In genomic region chr17:9020096-9020823, GRCh38 we compare ENCODE assay signal across 8 cellular contexts. TPM values are rescaled to one million over a fixed set of nuclear protein-coding genes. Genes with fewer than 3 reads are reported as not detected.
DNase-seq lines count a peak whose midpoint lies in the region; ATAC-seq and TF ChIP-seq lines count a peak whose summit lies in the region.

No MANE protein-coding gene starts in this region.

- H3K4me3 ChIP-seq in MM.1S (ENCODE audit: low read length) (peak overlapping the region; percentile 52; the same call in 1 of the 2 replicates), esophagus squamous epithelium (peak overlapping the region; percentile 70 to 89 (median 80)), psoas muscle (peak overlapping the region; percentile 77)

- ATAC-seq in psoas muscle, result no peak
- ATAC-seq in HG03439 (IDR thresholded peaks at IDR 0.05; ENCODE audit: unreplicated experiment), result no peak
- no peak for ATAC-seq in HG03571 (IDR thresholded peaks at IDR 0.05; ENCODE audit: unreplicated experiment)

- no peaks in the 10 kb centered on the region for H3K79me2 ChIP-seq in MM.1S (ENCODE audit: low read length)

- H3K4me2 ChIP-seq in MM.1S (ENCODE audit: low read depth, low read length), result peak overlapping the region; percentile 70

- intact Hi-C loops in esophagus squamous epithelium (cut with DNase I) (loop anchor here (10.0 kb wide), 1 partner anchor 225 kb away; no protein-coding TSS in a partner anchor), psoas muscle (cut with DNase I) (no loop called here)

- WGBS in esophagus squamous epithelium, 2 donors, result 48 to 52% methylated on average over 18 to 19 of the region's 20 CpGs
- WGBS in psoas muscle, 3 donors, result 54 to 59% (median 55%) methylated on average over 20 of the region's 20 CpGs

- no peaks in the 10 kb centered on the region for H3K4me1 ChIP-seq in MM.1S (ENCODE audit: low read length)
- peaks cover 15 to 48% (median 22%) of the 10 kb centered on the region in 3 donors for H3K4me1 ChIP-seq in esophagus squamous epithelium
- peaks cover 7% of the 10 kb centered on the region for H3K4me1 ChIP-seq in psoas muscle

- H3K36me3 ChIP-seq in MM.1S (replicated peaks; ENCODE audit: insufficient read depth, low read length), result no peaks in the 10 kb centered on the region
- no peaks in the 10 kb centered on the region for H3K36me3 ChIP-seq in esophagus squamous epithelium
- H3K36me3 ChIP-seq in psoas muscle (ENCODE audit: insufficient read depth in 1 of 2, low read depth in 1 of 2), result no peaks in the 10 kb centered on the region

- H3K27ac ChIP-seq in MM.1S (ENCODE audit: low read length) (no peak overlapping the region), esophagus squamous epithelium (peak overlapping the region; percentile 75 to 94 (median 91)), psoas muscle (peak overlapping the region; percentile 50)

- TF ChIP-seq CTCF in GM10266 (IDR thresholded peaks at IDR 0.05; ENCODE audit: control insufficient read depth, insufficient read depth, low read depth, missing control alignments) (no peak), MM.1S (IDR thresholded peaks at IDR 0.05; ENCODE audit: low read length) (no peak), esophagus squamous epithelium (IDR thresholded peaks at IDR 0.05) (no peak), psoas muscle (IDR thresholded peaks at IDR 0.05) (no peak)

- H3K9me2 ChIP-seq in MM.1S (replicated peaks; ENCODE audit: insufficient read depth, low read length), result no peaks in the 10 kb centered on the region

- H3K9me3 ChIP-seq in MM.1S (replicated peaks; ENCODE audit: insufficient read depth, low read length), result no peaks in the 10 kb centered on the region
- no peaks in the 10 kb centered on the region for H3K9me3 ChIP-seq in esophagus squamous epithelium
- H3K9me3 ChIP-seq in psoas muscle, result no peaks in the 10 kb centered on the region

- H4K20me1 ChIP-seq in MM.1S (ENCODE audit: insufficient read depth, low read length), result no peaks in the 10 kb centered on the region

- H3K27me3 ChIP-seq in MM.1S (replicated peaks; ENCODE audit: insufficient read depth, low read length) (peaks cover 61% of the 10 kb centered on the region), esophagus squamous epithelium (peaks cover 0 to 54% (median 0%) of the 10 kb centered on the region in 4 donors), psoas muscle (ENCODE audit: insufficient read depth in 3 of 3, low read length in 2 of 3) (peaks cover 0 to 45% (median 11%) of the 10 kb centered on the region in 3 donors)

- DNase-seq in GM10266 (ENCODE audit: extremely low spot score), result peak; percentile 52
- no peak for DNase-seq in MM.1S
- DNase-seq in esophagus squamous epithelium (lab: John Stamatoyannopoulos, UW), result no peak
- DNase-seq in psoas muscle, result no peak
- DNase-seq in foreskin melanocyte, result no peak
- DNase-seq in DMS79 (lab: John Stamatoyannopoulos, UW), result no peak

- no peak for TF ChIP-seq POLR2A in esophagus squamous epithelium (IDR thresholded peaks at IDR 0.05)

- no peaks in the 10 kb centered on the region for H3F3A ChIP-seq in MM.1S (ENCODE audit: insufficient read depth, low read length)

- H3K9ac ChIP-seq in MM.1S (ENCODE audit: low read length), result no peak overlapping the region

- H2AFZ ChIP-seq in MM.1S (ENCODE audit: low read length), result no peak overlapping the region

RNA-seq across cellular contexts. Expression of gene NTN1, which starts 1.1 kb away (rescaled TPM):
- total RNA-seq in esophagus squamous epithelium (10 to 100 TPM in 3 of 4 donors, 1 to 10 TPM in 1; 9.8 to 33.6 (median 17.6) TPM), psoas muscle (1 to 10 TPM in 3 of 4 donors, under 1 TPM in 1; 0.67 to 2.1 (median 1.2) TPM)
- under 1 TPM; 0.38 to 0.85 (median 0.60) TPM for polyA plus RNA-seq in psoas muscle

RNA-seq across cellular contexts. Expression of gene PIK3R5, which starts 54.8 kb away (rescaled TPM):
- total RNA-seq in esophagus squamous epithelium (1 to 10 TPM; 1.8 to 8.8 (median 3.1) TPM), psoas muscle (1 to 10 TPM; 1.1 to 2.9 (median 1.9) TPM)
- polyA plus RNA-seq in psoas muscle, result under 1 TPM; 0.20 to 0.51 (median 0.47) TPM
